Comparison of ENCODE assay signal across 8 cellular contexts in genomic region chr17:7716299-7716886, GRCh38. TPM values are rescaled to one million over a fixed set of nuclear protein-coding genes. Genes with fewer than 3 reads are reported as not detected.
DNase-seq lines count a peak whose midpoint lies in the region; ATAC-seq and TF ChIP-seq lines count a peak whose summit lies in the region.

No MANE protein-coding gene starts in this region.

- intact Hi-C loops in sigmoid colon (cut with DNase I): no loop called here

- peak overlapping the region; percentile 93 for H3K27ac Mint-ChIP-seq in glutamatergic neuron (ENCODE audit: unreplicated experiment)

- peaks cover 11% of the 10 kb centered on the region for H3K4me1 ChIP-seq in HAP-1
- H3K4me1 ChIP-seq in sigmoid colon: peaks cover 0 to 23% (median 20%) of the 10 kb centered on the region in 4 donors
- no peaks in the 10 kb centered on the region for H3K4me1 ChIP-seq in foreskin keratinocyte

- H3K27ac ChIP-seq in SU-DHL-6 (ENCODE audit: low read depth, low read length): no peak overlapping the region
- H3K27ac ChIP-seq in sigmoid colon: peak overlapping the region in 3 of 4 donors; percentile 58 to 71 (median 62)
- no peak overlapping the region for H3K27ac ChIP-seq in foreskin keratinocyte

- H3F3A ChIP-seq in SU-DHL-6 (ENCODE audit: insufficient read depth): no peaks in the 10 kb centered on the region

- no peaks in the 10 kb centered on the region for H3K36me3 ChIP-seq in HAP-1 (replicated peaks)
- no peaks in the 10 kb centered on the region for H3K36me3 ChIP-seq in SU-DHL-6 (ENCODE audit: low read length)
- H3K36me3 ChIP-seq in sigmoid colon: no peaks in the 10 kb centered on the region

- ATAC-seq in foreskin keratinocyte: no peak
- no peak for ATAC-seq in GM21825 (IDR thresholded peaks at IDR 0.05; ENCODE audit: unreplicated experiment)
- ATAC-seq in HG03097 (IDR thresholded peaks at IDR 0.05; ENCODE audit: low FRiP score, unreplicated experiment): no peak

- in situ Hi-C loops in HAP-1 (cut with MboI; ENCODE audit: low sequenced_read_pairs): no loop called here

- H3K27me3 ChIP-seq in HAP-1 (ENCODE audit: low read depth) (peaks cover 5% of the 10 kb centered on the region), SU-DHL-6 (ENCODE audit: low read length) (no peaks in the 10 kb centered on the region), sigmoid colon (peaks cover 10 to 51% (median 33%) of the 10 kb centered on the region in 3 donors), foreskin keratinocyte (peaks cover 39% of the 10 kb centered on the region)

- no peak overlapping the region for H2AFZ ChIP-seq in SU-DHL-6 (ENCODE audit: low read depth, low read length, severe bottlenecking)

- TF ChIP-seq EP300 in sigmoid colon (IDR thresholded peaks at IDR 0.05): no peak

- H3K36me3 Mint-ChIP-seq in glutamatergic neuron (ENCODE audit: unreplicated experiment): no peaks in the 10 kb centered on the region

- H3K9me3 Mint-ChIP-seq in glutamatergic neuron (ENCODE audit: unreplicated experiment): peaks cover 4% of the 10 kb centered on the region

- H3K9ac ChIP-seq in SU-DHL-6 (ENCODE audit: low read length): no peak overlapping the region

- no peaks in the 10 kb centered on the region for H4K20me1 ChIP-seq in SU-DHL-6 (ENCODE audit: low read depth, low read length)

- H3K79me2 ChIP-seq in SU-DHL-6 (ENCODE audit: insufficient read depth, low read length): no peaks in the 10 kb centered on the region

- peaks cover 45% of the 10 kb centered on the region for H3K4me1 Mint-ChIP-seq in glutamatergic neuron (ENCODE audit: low read depth, unreplicated experiment)

- peak overlapping the region; percentile 54 for H3K4me2 ChIP-seq in SU-DHL-6 (ENCODE audit: low read depth, low read length, poor library complexity, severe bottlenecking)

- no peaks in the 10 kb centered on the region for H3K9me3 ChIP-seq in HAP-1
- H3K9me3 ChIP-seq in SU-DHL-6 (ENCODE audit: insufficient read depth, low read length): no peaks in the 10 kb centered on the region
- no peaks in the 10 kb centered on the region for H3K9me3 ChIP-seq in sigmoid colon

- no peaks in the 10 kb centered on the region for H3K9me2 ChIP-seq in SU-DHL-6 (replicated peaks; ENCODE audit: insufficient read depth, low read length)

- no peak for TF ChIP-seq CTCF in SU-DHL-6 (IDR thresholded peaks at IDR 0.05; ENCODE audit: insufficient read depth, low read length, poor library complexity, severe bottlenecking)
- TF ChIP-seq CTCF in glutamatergic neuron (IDR thresholded peaks at IDR 0.05; ENCODE audit: partially characterized antibody, unreplicated experiment): no peak
- no peak for TF ChIP-seq CTCF in sigmoid colon (IDR thresholded peaks at IDR 0.05)
- TF ChIP-seq CTCF in foreskin keratinocyte (conservative IDR thresholded peaks at IDR 0.05): no peak

- no peak for DNase-seq in HAP-1 (ENCODE audit: low spot score in 2 of 2)
- DNase-seq in glutamatergic neuron: no peak
- DNase-seq in sigmoid colon: no peak
- no peak for DNase-seq in foreskin keratinocyte
- DNase-seq in DMS 273 treated with DMSO at 0.1 percent for 48 hours (lab: John Stamatoyannopoulos, UW): no peak

- H3K4me3 ChIP-seq in HAP-1: peak overlapping the region; percentile 63
- no peak overlapping the region for H3K4me3 ChIP-seq in SU-DHL-6 (ENCODE audit: insufficient read depth, low read length, poor library complexity, severe bottlenecking)
- H3K4me3 ChIP-seq in sigmoid colon: peak overlapping the region; percentile 43 to 68 (median 57)

- WGBS in sigmoid colon, 2 donors: 8 to 26% methylated on average over 10 of the region's 10 CpGs

- peaks cover 16% of the 10 kb centered on the region for H3K27me3 Mint-ChIP-seq in glutamatergic neuron (ENCODE audit: unreplicated experiment)

- TF ChIP-seq POLR2A in sigmoid colon (IDR thresholded peaks at IDR 0.05): no peak

- H3K4me3 Mint-ChIP-seq in glutamatergic neuron (ENCODE audit: unreplicated experiment): peak overlapping the region; percentile 89

RNA-seq across cellular contexts. Expression of gene DNAH2, which starts 1.2 kb away (rescaled TPM):
- 0.07 TPM for total RNA-seq in glutamatergic neuron (ENCODE audit: unreplicated experiment)
- under 1 TPM in 3 of 4 donors, not detected in 1; under 0.01 to 0.36 (median 0.28) TPM for total RNA-seq in sigmoid colon
- polyA plus RNA-seq in sigmoid colon: under 1 TPM in 1 of 3 donors, not detected in 2; 0.32 TPM
- 0.32 and 0.51 TPM in 2 replicates for total RNA-seq in foreskin keratinocyte
- polyA plus RNA-seq in foreskin keratinocyte: 0.06 and 0.09 TPM in 2 replicates

RNA-seq across cellular contexts. Expression of gene EFNB3, which starts 11.4 kb away (rescaled TPM):
- total RNA-seq in glutamatergic neuron (ENCODE audit: unreplicated experiment) (17.9 TPM), sigmoid colon (under 1 TPM; 0.28 to 0.71 (median 0.44) TPM), foreskin keratinocyte (4.2 and 5.3 TPM in 2 replicates)
- polyA plus RNA-seq in sigmoid colon (1 to 10 TPM in 1 of 3 donors, not detected in 2; 1.0 TPM), foreskin keratinocyte (5.5 and 6.0 TPM in 2 replicates)

RNA-seq across cellular contexts. Expression of gene WRAP53, which starts 28.1 kb away (rescaled TPM):
- total RNA-seq in glutamatergic neuron (ENCODE audit: unreplicated experiment): 19.5 TPM
- total RNA-seq in sigmoid colon: 10 to 100 TPM in 1 of 4 donors, 1 to 10 TPM in 3; 3.9 to 16.3 (median 4.8) TPM
- 10 to 100 TPM in 1 of 3 donors, 1 to 10 TPM in 2; 3.6 to 15.5 (median 7.6) TPM for polyA plus RNA-seq in sigmoid colon
- 20.0 and 26.9 TPM in 2 replicates for total RNA-seq in foreskin keratinocyte
- polyA plus RNA-seq in foreskin keratinocyte: 28.6 and 32.4 TPM in 2 replicates

RNA-seq across cellular contexts. Expression of gene TP53, which starts 29.1 kb away (rescaled TPM):
- total RNA-seq in glutamatergic neuron (ENCODE audit: unreplicated experiment): 38.2 TPM
- total RNA-seq in sigmoid colon: 10 to 100 TPM; 14.0 to 31.5 (median 15.9) TPM
- 10 to 100 TPM; 14.4 to 45.3 (median 16.2) TPM for polyA plus RNA-seq in sigmoid colon
- total RNA-seq in foreskin keratinocyte: 64.5 and 68.4 TPM in 2 replicates
- polyA plus RNA-seq in foreskin keratinocyte: 47.9 and 49.4 TPM in 2 replicates

Comparison
In these comparisons a context has a peak if more than half of its experiments do, and no peak if none do; other contexts are left out.
1. H3K27ac ChIP-seq: peak in sigmoid colon (3 of 4); none in SU-DHL-6 (single experiment) and foreskin keratinocyte (single experiment).